Comparison of ENCODE assay signal across 19 cellular contexts in genomic region chr5:59157001-59157527, GRCh38.
DNase-seq lines count a peak whose midpoint lies in the region; ATAC-seq and TF ChIP-seq lines count a peak whose summit lies in the region.
"Had no signal": no experiment of that assay in that cellular context is flagged by ENCODE, and none has a peak within 500 bp of the region (broad histone marks: within the 10 kb centered on the region; RNA-seq: fewer than 3 reads in every experiment).

No MANE protein-coding gene starts in this region.

- no peak for ATAC-seq in Right ventricle myocardium inferior
- ATAC-seq: CD8-positive, alpha-beta T cell; HCT116; Panc1 had no signal

- H3K4me1 ChIP-seq in left ventricle myocardium inferior (peaks cover 49% of the 10 kb centered on the region), tibial artery (peaks cover 0 to 26% (median 7%) of the 10 kb centered on the region in 4 donors), sigmoid colon (peaks cover 0 to 36% (median 22%) of the 10 kb centered on the region in 4 donors)

- DNase-seq in NCI-H1105 treated with DMSO at 0.1 percent for 48 hours (lab: John Stamatoyannopoulos, UW) (peak; percentile 11), NCI-H1105 (lab: John Stamatoyannopoulos, UW) (no peak), left ventricle myocardium inferior (no peak), Right ventricle myocardium inferior (ENCODE audit: missing footprints) (no peak), myocyte (ENCODE audit: low read depth) (peak; percentile 49), tibial artery (no peak), DMS114 treated with DMSO at 0.1 percent for 48 hours (lab: John Stamatoyannopoulos, UW; ENCODE audit: unreplicated experiment) (no peak), sigmoid colon (no peak)
- DNase-seq: Calu3; CD8-positive, alpha-beta T cell; MV-4-11; NCI-H1694 treated with DMSO at 0.1 percent for 48 hours; NCI-H2081 treated with DMSO at 0.1 percent for 48 hours; NCI-H510A; NCI-H82 had no signal

- H3K27me3 ChIP-seq in left ventricle myocardium inferior (ENCODE audit: low read depth) (no peaks in the 10 kb centered on the region), tibial artery (no peaks in the 10 kb centered on the region), sigmoid colon (no peaks in the 10 kb centered on the region)
- H3K27me3 ChIP-seq: BLaER1 treated with 17β-estradiol and CSF1 and Interleukin-3, amounts not matched to agents 10 nM and 100 nM had no signal

- H3K9me3 ChIP-seq in left ventricle myocardium inferior (replicated peaks) (no peaks in the 10 kb centered on the region), tibial artery (no peaks in the 10 kb centered on the region), sigmoid colon (no peaks in the 10 kb centered on the region)
- H3K9me3 ChIP-seq: BLaER1 treated with 17β-estradiol and CSF1 and Interleukin-3, amounts not matched to agents 10 nM and 100 nM had no signal

- no peak for TF ChIP-seq EP300 in sigmoid colon (IDR thresholded peaks at IDR 0.05)

- H3K27ac ChIP-seq in left ventricle myocardium inferior (replicated peaks) (peak overlapping the region; percentile 89), tibial artery (peak overlapping the region; percentile 68 to 72), sigmoid colon (no peak overlapping the region)
- H3K27ac ChIP-seq: 22Rv1; BLaER1 treated with 17β-estradiol and CSF1 and Interleukin-3, amounts not matched to agents 10 nM and 100 nM had no signal

- intact Hi-C loops in left ventricle myocardium inferior (cut with micrococcal nuclease), result no loop called here
- intact Hi-C loops in Right ventricle myocardium inferior (cut with DNase I), result no loop called here
- intact Hi-C loops in tibial artery (cut with DNase I; ENCODE audit: low total_unique reads), result no loop called here
- intact Hi-C loops in sigmoid colon (cut with DNase I), result no loop called here

- TF ChIP-seq CTCF in left ventricle myocardium inferior (IDR thresholded peaks at IDR 0.05; ENCODE audit: borderline replicate concordance) (no peak), tibial artery (IDR thresholded peaks at IDR 0.05) (no peak), sigmoid colon (IDR thresholded peaks at IDR 0.05) (no peak)

- H3K4me3 ChIP-seq in left ventricle myocardium inferior (no peak overlapping the region), tibial artery (no peak overlapping the region), sigmoid colon (no peak overlapping the region)
- H3K4me3 ChIP-seq: BLaER1 treated with 17β-estradiol and CSF1 and Interleukin-3, amounts not matched to agents 10 nM and 100 nM had no signal

- TF ChIP-seq POLR2A in sigmoid colon (IDR thresholded peaks at IDR 0.05), result no peak

- 83 to 84% methylated on average over 5 of the region's 5 CpGs for WGBS in sigmoid colon, 2 donors

- no peaks in the 10 kb centered on the region for H3K36me3 ChIP-seq in left ventricle myocardium inferior
- no peaks in the 10 kb centered on the region for H3K36me3 ChIP-seq in tibial artery
- H3K36me3 ChIP-seq in sigmoid colon, result no peaks in the 10 kb centered on the region
- H3K36me3 ChIP-seq: BLaER1 treated with 17β-estradiol and CSF1 and Interleukin-3, amounts not matched to agents 10 nM and 100 nM had no signal

Comparison
In these comparisons a context has a peak if more than half of its experiments do, and no peak if none do; other contexts are left out.
1. DNase-seq: peak in NCI-H1105 treated with DMSO at 0.1 percent for 48 hours (single experiment) and myocyte (single experiment); none in NCI-H1105 (single experiment), left ventricle myocardium inferior (single experiment), Right ventricle myocardium inferior (single experiment), tibial artery (0 of 2), DMS114 treated with DMSO at 0.1 percent for 48 hours (single experiment) and sigmoid colon (single experiment).
2. H3K27ac ChIP-seq: peak in left ventricle myocardium inferior (single experiment) and tibial artery (2 of 2); none in sigmoid colon (0 of 4).